In the genomic region with DNA sequence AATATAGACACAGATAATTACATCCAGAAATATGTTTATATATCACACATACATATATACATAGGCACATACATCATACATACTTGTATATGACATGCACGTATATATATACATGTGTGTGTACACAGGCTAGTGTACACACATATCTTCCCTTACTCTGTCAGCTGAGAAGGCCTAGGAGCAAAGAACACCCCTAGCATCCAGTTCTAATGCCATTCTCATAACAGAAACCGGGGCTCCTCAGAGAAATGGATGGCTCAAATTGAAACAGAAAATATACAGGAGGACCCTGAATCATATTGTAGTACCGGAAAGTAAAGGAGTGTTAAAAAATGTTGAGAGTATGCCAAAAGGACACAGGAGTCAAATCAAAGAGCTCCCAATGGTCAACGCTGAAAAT, we compare ENCODE assay signal across 24 cellular contexts. TPM values are rescaled to one million over a fixed set of nuclear protein-coding genes. Genes with fewer than 3 reads are reported as not detected.
A peak's percentile ranks its signal among the peaks of the same experiment; 100 is the strongest.
DNase-seq lines count a peak whose midpoint lies in the region; ATAC-seq and TF ChIP-seq lines count a peak whose summit lies in the region.
"Had no signal": no experiment of that assay in that cellular context is flagged by ENCODE, and none has a peak within 500 bp of the region (broad histone marks: within the 10 kb centered on the region; RNA-seq: fewer than 3 reads in every experiment).

No MANE protein-coding gene starts in this region.

- H2AFZ ChIP-seq in IMR-90 (replicated peaks; ENCODE audit: low read length, poor library complexity): no peak overlapping the region
- no peak overlapping the region for H2AFZ ChIP-seq in trophoblast cell (ENCODE audit: insufficient read depth, low read length, poor library complexity)

- H2BK5ac ChIP-seq in IMR-90 (ENCODE audit: low read depth, low read length, poor library complexity, severe bottlenecking) (peak overlapping the region; percentile 98), trophoblast cell (ENCODE audit: low read depth, low read length, poor library complexity) (peak overlapping the region; percentile 86)

- peaks cover 2% of the 10 kb centered on the region for H3K79me2 ChIP-seq in trophoblast cell (ENCODE audit: control insufficient read depth, insufficient read depth, low read length, poor library complexity)

- peak; percentile 24 for DNase-seq in ELR (ENCODE audit: low read depth)
- DNase-seq in IMR-90: no peak
- DNase-seq in epithelial cell of prostate (ENCODE audit: low read depth, low spot score): no peak
- DNase-seq in trophoblast cell: no peak
- DNase-seq in T-helper 2 cell treated with Interferon-gamma antibody and Interleukin-4, amounts not matched to agents 5 μg/mL and 100 μg/mL, for 36 hours (ENCODE audit: low spot score): no peak
- DNase-seq: activated B cell treated with CpG ODN at 0.5 μM for 24 hours; activated CD4-positive, alpha-beta memory T cell treated with anti-CD3 and anti-CD28 coated beads, Interleukin-2, amount 10 ng/mL, durations not matched to agents 7 days and 5 days; activated naive CD4-positive, alpha-beta T cell; activated T-cell treated with anti-CD3 and anti-CD28 coated beads, Interleukin-2, amount 50 U/mL, for 4 hours; AML-193; CD8-positive, alpha-beta T cell; colonic mucosa; DMS153; NCI-H1092; NCI-H187; NCI-H526; posterior cingulate gyrus; right lobe of liver; stimulated activated CD4-positive, alpha-beta T cell treated with anti-CD3 and anti-CD28 coated beads, Interleukin-15, amount 100 ng/mL, for 24 hours; stimulated activated naive CD8-positive, alpha-beta T cell treated with anti-CD3 and anti-CD28 coated beads, Interleukin-15, amount 100 ng/mL, for 72 hours; thyroid gland had no signal

- H3K4me3 Mint-ChIP-seq in T-helper 2 cell treated with Interferon-gamma antibody and Interleukin-4, amounts not matched to agents 5 μg/mL and 100 μg/mL, for 36 hours: no peak overlapping the region
- H3K4me3 Mint-ChIP-seq: activated B cell treated with CpG ODN at 0.5 μM for 24 hours; activated CD4-positive, alpha-beta memory T cell treated with anti-CD3 and anti-CD28 coated beads, Interleukin-2, amount 10 ng/mL, durations not matched to agents 7 days and 5 days; activated T-cell treated with anti-CD3 and anti-CD28 coated beads, Interleukin-2, amount 50 U/mL, for 4 hours; CD8-positive, alpha-beta T cell; stimulated activated naive CD8-positive, alpha-beta T cell treated with anti-CD3 and anti-CD28 coated beads, Interleukin-15, amount 100 ng/mL, for 72 hours had no signal

- H3K4ac ChIP-seq in IMR-90 (ENCODE audit: low read depth, low read length): peak overlapping the region; percentile 91
- H3K4ac ChIP-seq in trophoblast cell (ENCODE audit: low read depth, low read length): no peak overlapping the region

- H2AK9ac ChIP-seq in IMR-90 (replicated peaks; ENCODE audit: low read depth, low read length, poor library complexity): no peak overlapping the region

- H3K36me3 ChIP-seq in IMR-90 (ENCODE audit: control insufficient read depth, insufficient read depth, low read length) (no peaks in the 10 kb centered on the region), trophoblast cell (ENCODE audit: control insufficient read depth in 1 of 2, insufficient read depth in 2 of 2, low read length in 2 of 2) (no peaks in the 10 kb centered on the region)
- H3K36me3 ChIP-seq: colonic mucosa, right lobe of liver, thyroid gland had no signal

- peaks cover 19% of the 10 kb centered on the region for H3K4me1 ChIP-seq in IMR-90 (ENCODE audit: control insufficient read depth, insufficient read depth, low read length)
- peaks cover 6 to 16% of the 10 kb centered on the region in 2 experiments for H3K4me1 ChIP-seq in trophoblast cell (ENCODE audit: control insufficient read depth in 1 of 2, insufficient read depth in 2 of 2, low read length in 2 of 2)
- H3K4me1 ChIP-seq: colonic mucosa, right lobe of liver, thyroid gland had no signal

- H4K5ac ChIP-seq in IMR-90 (ENCODE audit: low read depth, low read length): peak overlapping the region; percentile 93; the same call in 1 of the 2 replicates

- H2BK120ac ChIP-seq in IMR-90 (ENCODE audit: low read depth, low read length) (peak overlapping the region; percentile 96), trophoblast cell (ENCODE audit: insufficient read depth, low read length, poor library complexity) (peak overlapping the region; percentile 81)

- H3K9me3 Mint-ChIP-seq in T-helper 2 cell treated with Interferon-gamma antibody and Interleukin-4, amounts not matched to agents 5 μg/mL and 100 μg/mL, for 36 hours: no peaks in the 10 kb centered on the region
- H3K9me3 Mint-ChIP-seq: activated B cell treated with CpG ODN at 0.5 μM for 24 hours; activated CD4-positive, alpha-beta memory T cell treated with anti-CD3 and anti-CD28 coated beads, Interleukin-2, amount 10 ng/mL, durations not matched to agents 7 days and 5 days; activated T-cell treated with anti-CD3 and anti-CD28 coated beads, Interleukin-2, amount 50 U/mL, for 4 hours; CD8-positive, alpha-beta T cell; stimulated activated naive CD8-positive, alpha-beta T cell treated with anti-CD3 and anti-CD28 coated beads, Interleukin-15, amount 100 ng/mL, for 72 hours had no signal

- H4K91ac ChIP-seq in IMR-90 (ENCODE audit: insufficient read depth, low read depth, low read length) (peak overlapping the region; percentile 77), trophoblast cell (ENCODE audit: low read depth, low read length) (no peak overlapping the region)

- H2BK15ac ChIP-seq in IMR-90 (ENCODE audit: low read depth, low read length): peak overlapping the region; percentile 94

- H4K12ac ChIP-seq in trophoblast cell (ENCODE audit: low read depth, low read length): no peak overlapping the region

- intact Hi-C loops in IMR-90 (cut with micrococcal nuclease): no loop called here

- TF ChIP-seq POLR2A in IMR-90 (IDR thresholded peaks at IDR 0.05; ENCODE audit: low read depth, low read length): no peak

- H3K9me3 ChIP-seq in IMR-90 (ENCODE audit: control insufficient read depth, insufficient read depth, low read length) (no peaks in the 10 kb centered on the region), trophoblast cell (ENCODE audit: insufficient read depth, low read depth, low read length) (peaks cover 6% of the 10 kb centered on the region)
- H3K9me3 ChIP-seq: colonic mucosa, right lobe of liver, thyroid gland had no signal

- peaks cover 1% of the 10 kb centered on the region for H3K4me1 Mint-ChIP-seq in T-helper 2 cell treated with Interferon-gamma antibody and Interleukin-4, amounts not matched to agents 5 μg/mL and 100 μg/mL, for 36 hours (ENCODE audit: low read depth)
- H3K4me1 Mint-ChIP-seq: activated B cell treated with CpG ODN at 0.5 μM for 24 hours; stimulated activated naive CD8-positive, alpha-beta T cell treated with anti-CD3 and anti-CD28 coated beads, Interleukin-15, amount 100 ng/mL, for 72 hours had no signal

- H3K14ac ChIP-seq in IMR-90 (replicated peaks; ENCODE audit: low read depth, low read length) (peak overlapping the region; percentile 86), trophoblast cell (ENCODE audit: low read length) (no peak overlapping the region)

- H3K27ac Mint-ChIP-seq in T-helper 2 cell treated with Interferon-gamma antibody and Interleukin-4, amounts not matched to agents 5 μg/mL and 100 μg/mL, for 36 hours: no peak overlapping the region
- H3K27ac Mint-ChIP-seq: activated B cell treated with CpG ODN at 0.5 μM for 24 hours; activated CD4-positive, alpha-beta memory T cell treated with anti-CD3 and anti-CD28 coated beads, Interleukin-2, amount 10 ng/mL, durations not matched to agents 7 days and 5 days; CD8-positive, alpha-beta T cell; stimulated activated naive CD8-positive, alpha-beta T cell treated with anti-CD3 and anti-CD28 coated beads, Interleukin-15, amount 100 ng/mL, for 72 hours had no signal

- peak overlapping the region; percentile 79 to 81 for H4K8ac ChIP-seq in IMR-90 (ENCODE audit: low read depth in 2 of 2, low read length in 2 of 2)
- no peak overlapping the region for H4K8ac ChIP-seq in trophoblast cell (ENCODE audit: low read depth, low read length)

- POLR2A ChIA-PET in IMR-90 (lab: Charles Lee; ENCODE audit: unreplicated experiment): no interaction called here

- H4K20me1 ChIP-seq in IMR-90 (ENCODE audit: insufficient read depth, low read length): no peaks in the 10 kb centered on the region

- peak overlapping the region; percentile 86 for H3K27ac ChIP-seq in IMR-90 (ENCODE audit: insufficient read depth, low read length)
- peak overlapping the region; percentile 88 for H3K27ac ChIP-seq in epithelial cell of prostate
- peak overlapping the region; percentile 70 for H3K27ac ChIP-seq in trophoblast cell (ENCODE audit: low read depth, low read length)
- H3K27ac ChIP-seq: colonic mucosa, thyroid gland had no signal

- in situ Hi-C loops in IMR-90 (cut with MboI; ENCODE audit: low sequenced_read_pairs): no loop called here

- H3K27me3 ChIP-seq in IMR-90 (ENCODE audit: control insufficient read depth, insufficient read depth, low read length) (no peaks in the 10 kb centered on the region), trophoblast cell (ENCODE audit: insufficient read depth, low read length) (no peaks in the 10 kb centered on the region)
- H3K27me3 ChIP-seq: colonic mucosa, right lobe of liver, thyroid gland had no signal

- no peak overlapping the region for H2BK12ac ChIP-seq in trophoblast cell (ENCODE audit: low read length)

- BruUV-seq in IMR-90 (replicated peaks; lab: Mats Ljungman, UMichigan): no TSS peak

- H3K4me2 ChIP-seq in IMR-90 (ENCODE audit: low read depth, low read length) (no peak overlapping the region), trophoblast cell (ENCODE audit: low read length) (no peak overlapping the region)

- TF ChIP-seq CTCF in IMR-90 (conservative IDR thresholded peaks at IDR 0.05; ENCODE audit: low read depth, low read length): no peak

- dilution Hi-C loops in IMR-90 (cut with HindIII; ENCODE audit: low sequenced_read_pairs, unreplicated experiment): no loop called here

- H3K79me1 ChIP-seq in IMR-90 (ENCODE audit: low read depth in 1 of 2, low read length in 2 of 2) (peaks cover 0 to 17% of the 10 kb centered on the region in 2 experiments; a peak in 3 of 4 replicates), trophoblast cell (ENCODE audit: low read length) (peaks cover 32% of the 10 kb centered on the region)

- H3K27me3 Mint-ChIP-seq in T-helper 2 cell treated with Interferon-gamma antibody and Interleukin-4, amounts not matched to agents 5 μg/mL and 100 μg/mL, for 36 hours (ENCODE audit: low read depth): peaks cover 14% of the 10 kb centered on the region

- H3K4me3 ChIP-seq in IMR-90 (ENCODE audit: insufficient read depth, low read depth, low read length) (no peak overlapping the region), trophoblast cell (ENCODE audit: low read depth, low read length) (no peak overlapping the region)
- H3K4me3 ChIP-seq: colonic mucosa, right lobe of liver, thyroid gland had no signal

- TF ChIP-seq RAD21 in IMR-90 (IDR thresholded peaks at IDR 0.05; ENCODE audit: low read length): no peak

- H3K56ac ChIP-seq in IMR-90 (ENCODE audit: extremely low read depth, insufficient read depth, low read length): peak overlapping the region; percentile 90

- H3K9me1 ChIP-seq in IMR-90 (ENCODE audit: insufficient read depth, low read length): peaks cover 29% of the 10 kb centered on the region

- CTCF ChIA-PET in IMR-90 (lab: Yijun Ruan, JAX): interaction anchor here (0.6 kb wide), 2 partner anchors 20 to 163 kb away, joined by 3 to 6 read pairs; no protein-coding TSS in a partner anchor

- no peaks in the 10 kb centered on the region for H3K36me3 Mint-ChIP-seq in T-helper 2 cell treated with Interferon-gamma antibody and Interleukin-4, amounts not matched to agents 5 μg/mL and 100 μg/mL, for 36 hours (ENCODE audit: low read depth)
- H3K36me3 Mint-ChIP-seq: CD8-positive, alpha-beta T cell had no signal

- 0 out of 2 replicates have a peak, but pooled peaks have one; percentile 6 for ATAC-seq in IMR-90 (ENCODE audit: low read depth)
- ATAC-seq in GM19452 (IDR thresholded peaks at IDR 0.05; ENCODE audit: unreplicated experiment): no peak
- no peak for ATAC-seq in GM18498 (IDR thresholded peaks at IDR 0.05; ENCODE audit: unreplicated experiment)
- ATAC-seq: activated T-cell treated with anti-CD3 and anti-CD28 coated beads, Interleukin-2, amount 50 U/mL, for 4 hours; CD8-positive, alpha-beta T cell; stimulated activated naive CD8-positive, alpha-beta T cell treated with anti-CD3 and anti-CD28 coated beads, Interleukin-15, amount 100 ng/mL, for 72 hours had no signal

- peak overlapping the region; percentile 78 for H2AK5ac ChIP-seq in IMR-90 (ENCODE audit: low read depth, low read length)
- no peak overlapping the region for H2AK5ac ChIP-seq in trophoblast cell (ENCODE audit: low read length)

- no CpG with 5 or more reads among the region's 4 CpGs for WGBS in IMR-90 (ENCODE audit: extremely low coverage in 2 of 2, insufficient read length in 1 of 2), 2 experiments
- no CpG with 5 or more reads among the region's 4 CpGs for WGBS in trophoblast cell (ENCODE audit: extremely low coverage, insufficient coverage, insufficient read length)

- H3K9ac ChIP-seq in IMR-90 (ENCODE audit: low read depth, low read length): peak overlapping the region; percentile 33; the same call in 1 of the 2 replicates
- H3K9ac ChIP-seq in trophoblast cell (ENCODE audit: low read length): no peak overlapping the region

- peak overlapping the region; percentile 94 for H2BK20ac ChIP-seq in IMR-90 (ENCODE audit: low read depth, low read length)

- H3K18ac ChIP-seq in IMR-90 (ENCODE audit: low read depth, low read length): peak overlapping the region; percentile 95; the same call in 1 of the 2 replicates
- H3K18ac ChIP-seq in trophoblast cell (ENCODE audit: low read length): no peak overlapping the region

- H3K23ac ChIP-seq in IMR-90 (ENCODE audit: low read depth, low read length) (peak overlapping the region; percentile 88), trophoblast cell (ENCODE audit: low read length) (no peak overlapping the region)

RNA-seq across cellular contexts. Expression of a gene that starts 19.7 kb away (rescaled TPM):
- 21.5 and 25.0 TPM in 2 replicates for total RNA-seq in IMR-90 (2012; rRNA removed)
- polyA plus RNA-seq in IMR-90 (2012; rRNA removed): 53.7 and 66.7 TPM in 2 replicates
- 46.3 and 63.2 TPM in 2 replicates for polyA plus RNA-seq in IMR-90 (2012; cell fraction: cytosol; rRNA removed)
- 204 and 236 TPM in 2 replicates for polyA plus RNA-seq in IMR-90 (2012; cell fraction: nucleus; rRNA removed; ENCODE audit: low replicate concordance)
- 23.9 and 24.7 TPM in 2 replicates for polyA plus RNA-seq in trophoblast cell (2013)
- total RNA-seq: HepG2 had no signal
- polyA plus RNA-seq: HepG2 had no signal

RNA-seq across cellular contexts. Expression of a gene that starts 57.2 kb away (rescaled TPM):
- 25.8 and 27.8 TPM in 2 replicates for total RNA-seq in IMR-90 (2012; rRNA removed)
- 92.3 and 103 TPM in 2 replicates for polyA plus RNA-seq in IMR-90 (2012; rRNA removed)
- 46.4 and 102 TPM in 2 replicates for polyA plus RNA-seq in IMR-90 (2012; cell fraction: cytosol; rRNA removed)
- polyA plus RNA-seq in IMR-90 (2012; cell fraction: nucleus; rRNA removed; ENCODE audit: low replicate concordance): 122 and 210 TPM in 2 replicates
- polyA plus RNA-seq in trophoblast cell (2013): 205 TPM in 2 replicates
- total RNA-seq: activated B cell treated with CpG ODN at 0.5 μM for 24 hours had no signal
